ENCODE assay signal across 26 cellular contexts in the genomic region with DNA sequence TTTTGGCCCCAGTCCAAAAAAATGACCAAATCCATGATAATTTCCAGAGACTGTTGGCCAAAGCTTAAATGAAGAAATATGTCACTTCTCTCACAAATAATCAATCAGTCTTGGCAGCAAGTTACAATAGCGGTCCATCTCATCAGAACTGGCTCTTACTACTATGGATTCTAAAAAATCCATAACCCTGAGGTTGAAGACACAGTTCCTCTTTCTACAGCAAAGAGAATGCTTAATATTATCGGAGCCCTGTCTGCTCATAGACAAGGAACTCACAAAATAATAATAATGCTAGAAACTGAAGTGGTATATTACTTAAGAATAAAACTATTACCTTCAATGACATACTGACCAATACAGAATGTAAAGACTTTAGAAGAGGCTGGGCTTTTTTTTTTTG. TPM values are rescaled to one million over a fixed set of nuclear protein-coding genes. Genes with fewer than 3 reads are reported as not detected.
A peak's percentile ranks its signal among the peaks of the same experiment; 100 is the strongest.
DNase-seq lines count a peak whose midpoint lies in the region; ATAC-seq, FAIRE-seq and TF ChIP-seq lines count a peak whose summit lies in the region.
"Had no signal": no experiment of that assay in that cellular context is flagged by ENCODE, and none has a peak within 500 bp of the region (broad histone marks: within the 10 kb centered on the region; RNA-seq: fewer than 3 reads in every experiment).

No MANE protein-coding gene starts in this region.

- 13% methylated on average over 2 of the region's 2 CpGs for WGBS in K562 (ENCODE audit: insufficient coverage, low coverage, missing lambda C conversion rate)
- WGBS in trophoblast cell (ENCODE audit: extremely low coverage, insufficient coverage, insufficient read length) = no CpG with 5 or more reads among the region's 2 CpGs

- no peaks in the 10 kb centered on the region for H3K9me3 Mint-ChIP-seq in activated CD4-positive, alpha-beta T cell treated with anti-CD3 and anti-CD28 coated beads, Interleukin-2, amount 10 ng/mL, durations not matched to agents 24 days and 14 days
- H3K9me3 Mint-ChIP-seq: T-helper 1 cell treated with Interleukin-12 subunit alpha and Interleukin-12 subunit beta and Interleukin-4 antibody, amounts not matched to agents 30 μg/mL and 1 μg/mL, for 36 hours had no signal

- H3K23ac ChIP-seq in trophoblast cell (ENCODE audit: low read length) = no peak overlapping the region

- no peak for TF ChIP-seq RAD21 in K562 (CRISPR knock-in tag; conservative IDR thresholded peaks at IDR 0.05 in 1 of 2, IDR thresholded peaks at IDR 0.05 in 1 of 2)

- H3K4ac ChIP-seq in trophoblast cell (ENCODE audit: low read depth, low read length) = no peak overlapping the region

- no peak overlapping the region for H3K14ac ChIP-seq in trophoblast cell (ENCODE audit: low read length)

- no peak overlapping the region for H4K8ac ChIP-seq in trophoblast cell (ENCODE audit: low read depth, low read length)

- BruUV-seq in K562 (replicated peaks; lab: Mats Ljungman, UMichigan) = no TSS peak

- H3K27ac Mint-ChIP-seq in activated CD4-positive, alpha-beta T cell treated with anti-CD3 and anti-CD28 coated beads, Interleukin-2, amount 10 ng/mL, durations not matched to agents 24 days and 14 days = no peak overlapping the region
- H3K27ac Mint-ChIP-seq: CD8-positive, alpha-beta T cell; T-helper 1 cell treated with Interleukin-12 subunit alpha and Interleukin-12 subunit beta and Interleukin-4 antibody, amounts not matched to agents 30 μg/mL and 1 μg/mL, for 36 hours had no signal

- H4K91ac ChIP-seq in trophoblast cell (ENCODE audit: low read depth, low read length) = no peak overlapping the region

- no peak for ATAC-seq in K562
- ATAC-seq: CD8-positive, alpha-beta T cell had no signal

- H3K4me2 ChIP-seq in K562 (ENCODE audit: insufficient read depth, low read length) (no peak overlapping the region), trophoblast cell (ENCODE audit: low read length) (no peak overlapping the region)

- in situ Hi-C loops in K562 (cut with MboI) = no loop called here

- TF ChIP-seq POLR2A in K562 (conservative IDR thresholded peaks at IDR 0.05) = no peak

- POLR2A ChIA-PET in K562 (lab: Yijun Ruan, JAX) = interaction anchor here (0.6 kb wide), 1 partner anchor 13 kb away, joined by 3 read pairs; no protein-coding TSS in a partner anchor

- intact Hi-C loops in K562 (cut with micrococcal nuclease) = no loop called here
- intact Hi-C loops in activated CD4-positive, alpha-beta T cell treated with anti-CD3 and anti-CD28 coated beads, Interleukin-2, amount 10 ng/mL, durations not matched to agents 24 days and 14 days (cut with micrococcal nuclease) = no loop called here

- no peaks in the 10 kb centered on the region for H3K4me1 Mint-ChIP-seq in activated CD4-positive, alpha-beta T cell treated with anti-CD3 and anti-CD28 coated beads, Interleukin-2, amount 10 ng/mL, durations not matched to agents 24 days and 14 days

- H2AK5ac ChIP-seq in trophoblast cell (ENCODE audit: low read length) = no peak overlapping the region

- CTCF ChIA-PET in K562 (lab: Yijun Ruan, JAX; ENCODE audit: low intra/inter-chr PET ratio) = no interaction called here

- H2BK12ac ChIP-seq in trophoblast cell (ENCODE audit: low read length) = no peak overlapping the region

- H4K20me1 ChIP-seq in K562 (replicated peaks; ENCODE audit: control insufficient read depth, insufficient read depth, low read length) = no peaks in the 10 kb centered on the region

- no peak overlapping the region for H4K12ac ChIP-seq in trophoblast cell (ENCODE audit: low read depth, low read length)

- H3K27me3 ChIP-seq in K562 (ENCODE audit: control insufficient read depth in 2 of 2, insufficient read depth in 2 of 2, low read length in 2 of 2) = 0 out of 5 replicates have a peak, but pooled peaks cover 0 to 3% of the 10 kb centered on the region in 2 experiments
- no peaks in the 10 kb centered on the region for H3K27me3 ChIP-seq in trophoblast cell (ENCODE audit: insufficient read depth, low read length)
- H3K27me3 ChIP-seq: Peyer's patch had no signal

- H3K4me3 ChIP-seq in K562 (no peak overlapping the region), trophoblast cell (ENCODE audit: low read depth, low read length) (no peak overlapping the region)
- H3K4me3 ChIP-seq: Peyer's patch, SK-N-MC had no signal

- no peaks in the 10 kb centered on the region for H3K36me3 Mint-ChIP-seq in activated CD4-positive, alpha-beta T cell treated with anti-CD3 and anti-CD28 coated beads, Interleukin-2, amount 10 ng/mL, durations not matched to agents 24 days and 14 days (ENCODE audit: low read depth)
- H3K36me3 Mint-ChIP-seq: CD8-positive, alpha-beta T cell had no signal

- DNase-seq in NOMO-1 treated with DMSO at 0.1 percent for 48 hours (lab: John Stamatoyannopoulos, UW; ENCODE audit: unreplicated experiment) = peak; percentile 36
- no peak for DNase-seq in NOMO-1 treated with dmso at 0.1 percent for 144 hours (lab: John Stamatoyannopoulos, UW; ENCODE audit: unreplicated experiment)
- DNase-seq in MV-4-11 (lab: John Stamatoyannopoulos, UW) = peak; percentile 5
- DNase-seq in K562 (ENCODE audit: extremely low read depth in 1 of 4, low spot score in 3 of 4) = no peak
- no peak for DNase-seq in trophoblast cell
- DNase-seq in D341Med (ENCODE audit: low spot score) = no peak
- no peak for DNase-seq in activated CD4-positive, alpha-beta T cell treated with anti-CD3 and anti-CD28 coated beads, Interleukin-2, amount 10 ng/mL, durations not matched to agents 24 days and 14 days
- no peak for DNase-seq in AML-193 (lab: John Stamatoyannopoulos, UW)
- DNase-seq: CD8-positive, alpha-beta T cell; HCEC 1CT; IMR-90; NCI-H2029; NCI-H446; NCI-H526; Peyer's patch; SIG-M5; SW 1271; T-helper 9 cell had no signal

- H3K4me1 ChIP-seq in K562 (replicated peaks in 1 of 2; ENCODE audit: control insufficient read depth in 2 of 2, insufficient read depth in 2 of 2, low read length in 2 of 2) = peaks cover 3 to 5% of the 10 kb centered on the region in 2 experiments; a peak in 3 of 5 replicates
- no peaks in the 10 kb centered on the region for H3K4me1 ChIP-seq in trophoblast cell (ENCODE audit: control insufficient read depth in 1 of 2, insufficient read depth in 2 of 2, low read length in 2 of 2)
- H3K4me1 ChIP-seq: Peyer's patch had no signal

- peaks cover 10% of the 10 kb centered on the region for H3K27me3 Mint-ChIP-seq in activated CD4-positive, alpha-beta T cell treated with anti-CD3 and anti-CD28 coated beads, Interleukin-2, amount 10 ng/mL, durations not matched to agents 24 days and 14 days

- no peaks in the 10 kb centered on the region for H3K9me1 ChIP-seq in K562 (ENCODE audit: control insufficient read depth, insufficient read depth, low read length)

- no peak for TF ChIP-seq CTCF in K562 (IDR thresholded peaks at IDR 0.05 in 2 of 3, conservative IDR thresholded peaks at IDR 0.05 in 1 of 3; ENCODE audit: insufficient read depth in 2 of 3, low read depth in 1 of 3, low read length in 3 of 3)

- no peak overlapping the region for H2BK5ac ChIP-seq in trophoblast cell (ENCODE audit: low read depth, low read length, poor library complexity)

- H3K27ac ChIP-seq in K562 (ENCODE audit: extremely low read depth, low read depth, low read length) (no peak overlapping the region), trophoblast cell (ENCODE audit: low read depth, low read length) (no peak overlapping the region)
- H3K27ac ChIP-seq: C4-2B, Peyer's patch, SK-N-MC had no signal

- H3K4me3 Mint-ChIP-seq in activated CD4-positive, alpha-beta T cell treated with anti-CD3 and anti-CD28 coated beads, Interleukin-2, amount 10 ng/mL, durations not matched to agents 24 days and 14 days = no peak overlapping the region
- H3K4me3 Mint-ChIP-seq: CD8-positive, alpha-beta T cell; T-helper 1 cell treated with Interleukin-12 subunit alpha and Interleukin-12 subunit beta and Interleukin-4 antibody, amounts not matched to agents 30 μg/mL and 1 μg/mL, for 36 hours had no signal

- H3K79me2 ChIP-seq in K562 (ENCODE audit: control insufficient read depth, insufficient read depth, low read length) = no peaks in the 10 kb centered on the region
- H3K79me2 ChIP-seq in trophoblast cell (ENCODE audit: control insufficient read depth, insufficient read depth, low read length, poor library complexity) = no peaks in the 10 kb centered on the region

- H2BK120ac ChIP-seq in trophoblast cell (ENCODE audit: insufficient read depth, low read length, poor library complexity) = no peak overlapping the region

- no peak for FAIRE-seq in K562 (lab: Jason Lieb, UNC)
- FAIRE-seq: A204.1, H1 had no signal

- H3K79me1 ChIP-seq in trophoblast cell (ENCODE audit: low read length) = no peaks in the 10 kb centered on the region

- no peak for TF ChIP-seq EP300 in K562 (IDR thresholded peaks at IDR 0.05; ENCODE audit: low read length)

- H3K9ac ChIP-seq in K562 (ENCODE audit: insufficient read depth in 1 of 2, low read depth in 2 of 2, low read length in 2 of 2) (no peak overlapping the region), trophoblast cell (ENCODE audit: low read length) (no peak overlapping the region)

- H3K9me3 ChIP-seq in K562 (replicated peaks; ENCODE audit: control insufficient read depth, insufficient read depth, low read depth, low read length) (no peaks in the 10 kb centered on the region), trophoblast cell (ENCODE audit: insufficient read depth, low read depth, low read length) (peaks cover 6% of the 10 kb centered on the region)
- H3K9me3 ChIP-seq: Peyer's patch had no signal

- H3K36me3 ChIP-seq in K562 (ENCODE audit: control insufficient read depth, insufficient read depth, low read length) (no peaks in the 10 kb centered on the region), trophoblast cell (ENCODE audit: control insufficient read depth in 1 of 2, insufficient read depth in 2 of 2, low read length in 2 of 2) (no peaks in the 10 kb centered on the region)
- H3K36me3 ChIP-seq: Peyer's patch had no signal

- H2AFZ ChIP-seq in K562 (ENCODE audit: low read depth, low read length) = 0 out of 2 replicates have a peak overlapping the region, but pooled peaks have one; percentile 6
- H2AFZ ChIP-seq in trophoblast cell (ENCODE audit: insufficient read depth, low read length, poor library complexity) = no peak overlapping the region

- H3K18ac ChIP-seq in trophoblast cell (ENCODE audit: low read length) = no peak overlapping the region

RNA-seq across cellular contexts. Expression of a gene that starts 1.1 kb away (rescaled TPM):
- total RNA-seq in K562 (2011; cell fraction: chromatin; rRNA removed; ENCODE audit: low replicate concordance) = 0.81 TPM in 1 of 2 replicates, not detected in the other
- 0.53 TPM in 1 of 2 replicates, not detected in the other for total RNA-seq in K562 (2011; cell fraction: nucleolus; rRNA removed)
- 0.59 TPM in 1 of 2 replicates, not detected in the other for total RNA-seq in K562 (2011; cell fraction: nucleoplasm; rRNA removed)
- total RNA-seq in K562 (2014; rRNA removed) (not detected in 2 replicates), K562 (2014; rRNA removed; fragmentation: Illumina TruSeq; extraction: Trizol) (0.51 TPM in 1 of 2 replicates, not detected in the other), K562 (2015; rRNA removed; fragmentation: Illumina TruSeq; extraction: Trizol) (0.23 TPM in 1 of 2 replicates, not detected in the other), K562 (2021) (0.40 TPM in 1 of 2 replicates, not detected in the other)
- polyA plus RNA-seq in K562 (2011; rRNA removed) (0.09 and 0.36 TPM in 2 replicates), K562 (2014; fragmentation: Illumina TruSeq; extraction: Trizol) (not detected in 2 replicates), K562 (2014; fragmentation: Nextera tagmentation; extraction: Ambion mirVana) (under 1 TPM; 0.15 to 0.43 TPM), K562 (2014; rRNA removed) (not detected in 2 replicates)
- 0.09 and 0.13 TPM in 2 replicates for polyA plus RNA-seq in K562 (2011; cell fraction: cytosol; rRNA removed)
- polyA plus RNA-seq in K562 (2011; cell fraction: nucleus; rRNA removed) = not detected in 2 replicates
- 0.13 and 0.22 TPM in 2 replicates for polyA plus RNA-seq in K562 (2012)
- polyA minus RNA-seq in K562 (2011; rRNA and poly(A)+ RNA removed) = 0.49 TPM in 1 of 2 replicates, not detected in the other
- not detected in 2 replicates for polyA minus RNA-seq in K562 (2011; cell fraction: cytosol; rRNA and poly(A)+ RNA removed)
- 0.40 and 0.44 TPM in 2 replicates for polyA minus RNA-seq in K562 (2011; cell fraction: nucleus; rRNA and poly(A)+ RNA removed)
- not detected in 2 replicates for polyA plus RNA-seq in trophoblast cell (2013)
- total RNA-seq in activated CD4-positive, alpha-beta T cell treated with anti-CD3 and anti-CD28 coated beads, Interleukin-2, amount 10 ng/mL, durations not matched to agents 24 days and 14 days = not detected in 2 replicates
- total RNA-seq: CD8-positive, alpha-beta T cell; G401; H1; IMR-90; Peyer's patch had no signal
- polyA plus RNA-seq: AG04450, H1, IMR-90 had no signal

RNA-seq across cellular contexts. Expression of a gene that starts 21.5 kb away (rescaled TPM):
- not detected in 2 replicates for total RNA-seq in K562 (2011; cell fraction: chromatin; rRNA removed; ENCODE audit: low replicate concordance)
- not detected in 2 replicates for total RNA-seq in K562 (2011; cell fraction: nucleolus; rRNA removed)
- total RNA-seq in K562 (2011; cell fraction: nucleoplasm; rRNA removed) = not detected in 2 replicates
- total RNA-seq in K562 (2014; rRNA removed) (not detected in 2 replicates), K562 (2014; rRNA removed; fragmentation: Illumina TruSeq; extraction: Trizol) (not detected in 2 replicates), K562 (2015; rRNA removed; fragmentation: Illumina TruSeq; extraction: Trizol) (not detected in 2 replicates), K562 (2021) (not detected in 2 replicates)
- polyA plus RNA-seq in K562 (2011; rRNA removed) (not detected in 2 replicates), K562 (2014; fragmentation: Illumina TruSeq; extraction: Trizol) (not detected in 2 replicates), K562 (2014; fragmentation: Nextera tagmentation; extraction: Ambion mirVana) (not detected), K562 (2014; rRNA removed) (not detected in 2 replicates)
- polyA plus RNA-seq in K562 (2011; cell fraction: cytosol; rRNA removed) = not detected in 2 replicates
- not detected in 2 replicates for polyA plus RNA-seq in K562 (2011; cell fraction: nucleus; rRNA removed)
- not detected in 2 replicates for polyA plus RNA-seq in K562 (2012)
- polyA minus RNA-seq in K562 (2011; rRNA and poly(A)+ RNA removed) = not detected in 2 replicates
- not detected in 2 replicates for polyA minus RNA-seq in K562 (2011; cell fraction: cytosol; rRNA and poly(A)+ RNA removed)
- polyA minus RNA-seq in K562 (2011; cell fraction: nucleus; rRNA and poly(A)+ RNA removed) = not detected in 2 replicates
- not detected in 2 replicates for polyA plus RNA-seq in trophoblast cell (2013)
- not detected in 2 replicates for total RNA-seq in activated CD4-positive, alpha-beta T cell treated with anti-CD3 and anti-CD28 coated beads, Interleukin-2, amount 10 ng/mL, durations not matched to agents 24 days and 14 days
- total RNA-seq: CD8-positive, alpha-beta T cell; Daoy; G401; IMR-90; Peyer's patch had no signal
- polyA plus RNA-seq: AG04450, IMR-90 had no signal

RNA-seq across cellular contexts. Expression of a gene that starts 58.4 kb away (rescaled TPM):
- not detected in 2 replicates for total RNA-seq in K562 (2011; cell fraction: chromatin; rRNA removed; ENCODE audit: low replicate concordance)
- total RNA-seq in K562 (2011; cell fraction: nucleolus; rRNA removed) = not detected in 2 replicates
- not detected in 2 replicates for total RNA-seq in K562 (2011; cell fraction: nucleoplasm; rRNA removed)
- total RNA-seq in K562 (2014; rRNA removed) (not detected in 2 replicates), K562 (2014; rRNA removed; fragmentation: Illumina TruSeq; extraction: Trizol) (not detected in 2 replicates), K562 (2015; rRNA removed; fragmentation: Illumina TruSeq; extraction: Trizol) (not detected in 2 replicates), K562 (2021) (0.24 and 0.25 TPM in 2 replicates)
- polyA plus RNA-seq in K562 (2011; rRNA removed) (not detected in 2 replicates), K562 (2014; fragmentation: Illumina TruSeq; extraction: Trizol) (0.28 TPM in 1 of 2 replicates, not detected in the other), K562 (2014; fragmentation: Nextera tagmentation; extraction: Ambion mirVana) (under 1 TPM; 0.03 TPM), K562 (2014; rRNA removed) (0.01 and 0.03 TPM in 2 replicates)
- polyA plus RNA-seq in K562 (2011; cell fraction: cytosol; rRNA removed) = not detected in 2 replicates
- polyA plus RNA-seq in K562 (2011; cell fraction: nucleus; rRNA removed) = not detected in 2 replicates
- polyA plus RNA-seq in K562 (2012) = 0.07 TPM in 1 of 2 replicates, not detected in the other
- polyA minus RNA-seq in K562 (2011; rRNA and poly(A)+ RNA removed) = not detected in 2 replicates
- not detected in 2 replicates for polyA minus RNA-seq in K562 (2011; cell fraction: cytosol; rRNA and poly(A)+ RNA removed)
- polyA minus RNA-seq in K562 (2011; cell fraction: nucleus; rRNA and poly(A)+ RNA removed) = not detected in 2 replicates
- not detected in 2 replicates for polyA plus RNA-seq in trophoblast cell (2013)
- not detected in 2 replicates for total RNA-seq in activated CD4-positive, alpha-beta T cell treated with anti-CD3 and anti-CD28 coated beads, Interleukin-2, amount 10 ng/mL, durations not matched to agents 24 days and 14 days
- total RNA-seq: Daoy, G401, H1, IMR-90 had no signal
- polyA plus RNA-seq: AG04450, H1, IMR-90 had no signal

Comparison
In these comparisons a context has a peak if more than half of its experiments do, and no peak if none do; other contexts are left out.
1. DNase-seq: peak in NOMO-1 treated with DMSO at 0.1 percent for 48 hours (single experiment) and MV-4-11 (single experiment); none in NOMO-1 treated with dmso at 0.1 percent for 144 hours (single experiment), K562 (0 of 4), trophoblast cell (0 of 2), D341Med (single experiment), activated CD4-positive, alpha-beta T cell treated with anti-CD3 and anti-CD28 coated beads, Interleukin-2, amount 10 ng/mL, durations not matched to agents 24 days and 14 days (single experiment) and AML-193 (0 of 2).